1 cellular context compared by ENCODE assay signal in the genomic region with DNA sequence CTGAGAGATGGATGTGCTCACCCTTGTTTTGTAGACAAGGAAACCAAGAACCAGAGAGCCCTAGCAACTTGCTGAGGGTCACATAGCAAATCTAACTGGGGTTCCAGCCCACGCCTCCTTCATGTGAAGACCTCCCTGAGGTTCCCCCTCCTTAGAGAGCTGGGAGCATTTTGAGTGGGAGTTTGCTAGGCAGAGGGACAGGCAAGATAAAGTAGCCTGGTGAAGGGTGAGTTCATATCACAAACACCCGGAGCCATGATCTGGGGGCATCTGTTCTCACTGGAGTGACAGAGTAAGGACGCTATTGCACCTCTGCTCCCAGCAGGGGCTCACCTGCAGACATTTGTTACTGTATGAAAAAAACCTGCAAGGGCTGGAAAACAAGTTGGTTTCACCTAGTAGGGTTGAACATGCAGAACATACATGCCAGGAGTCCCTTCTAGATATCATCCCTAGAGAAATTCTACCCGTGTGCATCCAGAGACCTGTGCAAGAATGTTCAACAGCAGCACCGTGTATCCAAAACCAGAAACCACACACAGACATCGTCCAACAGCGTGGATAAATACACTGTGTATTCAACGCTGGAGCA.
TF ChIP-seq lines count a peak whose summit lies in the region.

No MANE protein-coding gene starts in this region.

TF ChIP-seq in K562, 482 proteins besides CTCF, POLR2A, EP300 and RAD21 (continued from another document):
- TF ChIP-seq, protein P1, sequence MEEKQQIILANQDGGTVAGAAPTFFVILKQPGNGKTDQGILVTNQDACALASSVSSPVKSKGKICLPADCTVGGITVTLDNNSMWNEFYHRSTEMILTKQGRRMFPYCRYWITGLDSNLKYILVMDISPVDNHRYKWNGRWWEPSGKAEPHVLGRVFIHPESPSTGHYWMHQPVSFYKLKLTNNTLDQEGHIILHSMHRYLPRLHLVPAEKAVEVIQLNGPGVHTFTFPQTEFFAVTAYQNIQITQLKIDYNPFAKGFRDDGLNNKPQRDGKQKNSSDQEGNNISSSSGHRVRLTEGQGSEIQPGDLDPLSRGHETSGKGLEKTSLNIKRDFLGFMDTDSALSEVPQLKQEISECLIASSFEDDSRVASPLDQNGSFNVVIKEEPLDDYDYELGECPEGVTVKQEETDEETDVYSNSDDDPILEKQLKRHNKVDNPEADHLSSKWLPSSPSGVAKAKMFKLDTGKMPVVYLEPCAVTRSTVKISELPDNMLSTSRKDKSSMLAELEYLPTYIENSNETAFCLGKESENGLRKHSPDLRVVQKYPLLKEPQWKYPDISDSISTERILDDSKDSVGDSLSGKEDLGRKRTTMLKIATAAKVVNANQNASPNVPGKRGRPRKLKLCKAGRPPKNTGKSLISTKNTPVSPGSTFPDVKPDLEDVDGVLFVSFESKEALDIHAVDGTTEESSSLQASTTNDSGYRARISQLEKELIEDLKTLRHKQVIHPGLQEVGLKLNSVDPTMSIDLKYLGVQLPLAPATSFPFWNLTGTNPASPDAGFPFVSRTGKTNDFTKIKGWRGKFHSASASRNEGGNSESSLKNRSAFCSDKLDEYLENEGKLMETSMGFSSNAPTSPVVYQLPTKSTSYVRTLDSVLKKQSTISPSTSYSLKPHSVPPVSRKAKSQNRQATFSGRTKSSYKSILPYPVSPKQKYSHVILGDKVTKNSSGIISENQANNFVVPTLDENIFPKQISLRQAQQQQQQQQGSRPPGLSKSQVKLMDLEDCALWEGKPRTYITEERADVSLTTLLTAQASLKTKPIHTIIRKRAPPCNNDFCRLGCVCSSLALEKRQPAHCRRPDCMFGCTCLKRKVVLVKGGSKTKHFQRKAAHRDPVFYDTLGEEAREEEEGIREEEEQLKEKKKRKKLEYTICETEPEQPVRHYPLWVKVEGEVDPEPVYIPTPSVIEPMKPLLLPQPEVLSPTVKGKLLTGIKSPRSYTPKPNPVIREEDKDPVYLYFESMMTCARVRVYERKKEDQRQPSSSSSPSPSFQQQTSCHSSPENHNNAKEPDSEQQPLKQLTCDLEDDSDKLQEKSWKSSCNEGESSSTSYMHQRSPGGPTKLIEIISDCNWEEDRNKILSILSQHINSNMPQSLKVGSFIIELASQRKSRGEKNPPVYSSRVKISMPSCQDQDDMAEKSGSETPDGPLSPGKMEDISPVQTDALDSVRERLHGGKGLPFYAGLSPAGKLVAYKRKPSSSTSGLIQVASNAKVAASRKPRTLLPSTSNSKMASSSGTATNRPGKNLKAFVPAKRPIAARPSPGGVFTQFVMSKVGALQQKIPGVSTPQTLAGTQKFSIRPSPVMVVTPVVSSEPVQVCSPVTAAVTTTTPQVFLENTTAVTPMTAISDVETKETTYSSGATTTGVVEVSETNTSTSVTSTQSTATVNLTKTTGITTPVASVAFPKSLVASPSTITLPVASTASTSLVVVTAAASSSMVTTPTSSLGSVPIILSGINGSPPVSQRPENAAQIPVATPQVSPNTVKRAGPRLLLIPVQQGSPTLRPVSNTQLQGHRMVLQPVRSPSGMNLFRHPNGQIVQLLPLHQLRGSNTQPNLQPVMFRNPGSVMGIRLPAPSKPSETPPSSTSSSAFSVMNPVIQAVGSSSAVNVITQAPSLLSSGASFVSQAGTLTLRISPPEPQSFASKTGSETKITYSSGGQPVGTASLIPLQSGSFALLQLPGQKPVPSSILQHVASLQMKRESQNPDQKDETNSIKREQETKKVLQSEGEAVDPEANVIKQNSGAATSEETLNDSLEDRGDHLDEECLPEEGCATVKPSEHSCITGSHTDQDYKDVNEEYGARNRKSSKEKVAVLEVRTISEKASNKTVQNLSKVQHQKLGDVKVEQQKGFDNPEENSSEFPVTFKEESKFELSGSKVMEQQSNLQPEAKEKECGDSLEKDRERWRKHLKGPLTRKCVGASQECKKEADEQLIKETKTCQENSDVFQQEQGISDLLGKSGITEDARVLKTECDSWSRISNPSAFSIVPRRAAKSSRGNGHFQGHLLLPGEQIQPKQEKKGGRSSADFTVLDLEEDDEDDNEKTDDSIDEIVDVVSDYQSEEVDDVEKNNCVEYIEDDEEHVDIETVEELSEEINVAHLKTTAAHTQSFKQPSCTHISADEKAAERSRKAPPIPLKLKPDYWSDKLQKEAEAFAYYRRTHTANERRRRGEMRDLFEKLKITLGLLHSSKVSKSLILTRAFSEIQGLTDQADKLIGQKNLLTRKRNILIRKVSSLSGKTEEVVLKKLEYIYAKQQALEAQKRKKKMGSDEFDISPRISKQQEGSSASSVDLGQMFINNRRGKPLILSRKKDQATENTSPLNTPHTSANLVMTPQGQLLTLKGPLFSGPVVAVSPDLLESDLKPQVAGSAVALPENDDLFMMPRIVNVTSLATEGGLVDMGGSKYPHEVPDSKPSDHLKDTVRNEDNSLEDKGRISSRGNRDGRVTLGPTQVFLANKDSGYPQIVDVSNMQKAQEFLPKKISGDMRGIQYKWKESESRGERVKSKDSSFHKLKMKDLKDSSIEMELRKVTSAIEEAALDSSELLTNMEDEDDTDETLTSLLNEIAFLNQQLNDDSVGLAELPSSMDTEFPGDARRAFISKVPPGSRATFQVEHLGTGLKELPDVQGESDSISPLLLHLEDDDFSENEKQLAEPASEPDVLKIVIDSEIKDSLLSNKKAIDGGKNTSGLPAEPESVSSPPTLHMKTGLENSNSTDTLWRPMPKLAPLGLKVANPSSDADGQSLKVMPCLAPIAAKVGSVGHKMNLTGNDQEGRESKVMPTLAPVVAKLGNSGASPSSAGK (IDR thresholded peaks at IDR 0.05), result peak; percentile 14; the same call in 1 of the 2 replicates
- TF ChIP-seq ZNF778 (CRISPR knock-in tag; IDR thresholded peaks at IDR 0.05), result no peak
- TF ChIP-seq MEIS2 (IDR thresholded peaks at IDR 0.05; ENCODE audit: partially characterized antibody), result peak; percentile 5
- no peak for TF ChIP-seq NUFIP1 (IDR thresholded peaks at IDR 0.05; ENCODE audit: partially characterized antibody)
- no peak for TF ChIP-seq HMG20A (CRISPR knock-in tag; conservative IDR thresholded peaks at IDR 0.05)
- TF ChIP-seq HDAC1 (IDR thresholded peaks at IDR 0.05), result no peak
- TF ChIP-seq ZNF143 (CRISPR knock-in tag; IDR thresholded peaks at IDR 0.05), result no peak
- peak; percentile 78 for TF ChIP-seq EGR1 (conservative IDR thresholded peaks at IDR 0.05)
- TF ChIP-seq, protein P2, sequence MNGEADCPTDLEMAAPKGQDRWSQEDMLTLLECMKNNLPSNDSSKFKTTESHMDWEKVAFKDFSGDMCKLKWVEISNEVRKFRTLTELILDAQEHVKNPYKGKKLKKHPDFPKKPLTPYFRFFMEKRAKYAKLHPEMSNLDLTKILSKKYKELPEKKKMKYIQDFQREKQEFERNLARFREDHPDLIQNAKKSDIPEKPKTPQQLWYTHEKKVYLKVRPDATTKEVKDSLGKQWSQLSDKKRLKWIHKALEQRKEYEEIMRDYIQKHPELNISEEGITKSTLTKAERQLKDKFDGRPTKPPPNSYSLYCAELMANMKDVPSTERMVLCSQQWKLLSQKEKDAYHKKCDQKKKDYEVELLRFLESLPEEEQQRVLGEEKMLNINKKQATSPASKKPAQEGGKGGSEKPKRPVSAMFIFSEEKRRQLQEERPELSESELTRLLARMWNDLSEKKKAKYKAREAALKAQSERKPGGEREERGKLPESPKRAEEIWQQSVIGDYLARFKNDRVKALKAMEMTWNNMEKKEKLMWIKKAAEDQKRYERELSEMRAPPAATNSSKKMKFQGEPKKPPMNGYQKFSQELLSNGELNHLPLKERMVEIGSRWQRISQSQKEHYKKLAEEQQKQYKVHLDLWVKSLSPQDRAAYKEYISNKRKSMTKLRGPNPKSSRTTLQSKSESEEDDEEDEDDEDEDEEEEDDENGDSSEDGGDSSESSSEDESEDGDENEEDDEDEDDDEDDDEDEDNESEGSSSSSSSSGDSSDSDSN (IDR thresholded peaks at IDR 0.05; ENCODE audit: borderline replicate concordance in 1 of 2, low read depth in 2 of 2, low read length in 2 of 2), result no peak
- TF ChIP-seq ETV5 (CRISPR knock-in tag; IDR thresholded peaks at IDR 0.05; ENCODE audit: low read depth), result no peak
- TF ChIP-seq, protein P3, sequence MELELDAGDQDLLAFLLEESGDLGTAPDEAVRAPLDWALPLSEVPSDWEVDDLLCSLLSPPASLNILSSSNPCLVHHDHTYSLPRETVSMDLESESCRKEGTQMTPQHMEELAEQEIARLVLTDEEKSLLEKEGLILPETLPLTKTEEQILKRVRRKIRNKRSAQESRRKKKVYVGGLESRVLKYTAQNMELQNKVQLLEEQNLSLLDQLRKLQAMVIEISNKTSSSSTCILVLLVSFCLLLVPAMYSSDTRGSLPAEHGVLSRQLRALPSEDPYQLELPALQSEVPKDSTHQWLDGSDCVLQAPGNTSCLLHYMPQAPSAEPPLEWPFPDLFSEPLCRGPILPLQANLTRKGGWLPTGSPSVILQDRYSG (tag; conservative IDR thresholded peaks at IDR 0.05; ENCODE audit: low read depth), result peak; percentile 40; the same call in 1 of the 2 replicates
- TF ChIP-seq CBFA2T3 (IDR thresholded peaks at IDR 0.05), result peak; percentile 83
- TF ChIP-seq RBM22 (IDR thresholded peaks at IDR 0.05; ENCODE audit: low read depth, low read length, poor library complexity, severe bottlenecking), result no peak
- TF ChIP-seq, protein P4, sequence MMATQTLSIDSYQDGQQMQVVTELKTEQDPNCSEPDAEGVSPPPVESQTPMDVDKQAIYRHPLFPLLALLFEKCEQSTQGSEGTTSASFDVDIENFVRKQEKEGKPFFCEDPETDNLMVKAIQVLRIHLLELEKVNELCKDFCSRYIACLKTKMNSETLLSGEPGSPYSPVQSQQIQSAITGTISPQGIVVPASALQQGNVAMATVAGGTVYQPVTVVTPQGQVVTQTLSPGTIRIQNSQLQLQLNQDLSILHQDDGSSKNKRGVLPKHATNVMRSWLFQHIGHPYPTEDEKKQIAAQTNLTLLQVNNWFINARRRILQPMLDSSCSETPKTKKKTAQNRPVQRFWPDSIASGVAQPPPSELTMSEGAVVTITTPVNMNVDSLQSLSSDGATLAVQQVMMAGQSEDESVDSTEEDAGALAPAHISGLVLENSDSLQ (IDR thresholded peaks at IDR 0.05), result peak; percentile 9; the same call in 1 of the 2 replicates
- peak; percentile 29; the same call in 1 of the 2 replicates for TF ChIP-seq POLR2AphosphoS5 (IDR thresholded peaks at IDR 0.05; ENCODE audit: control insufficient read depth, insufficient read depth, low read depth, low read length)
- peak; percentile 57; the same call in 1 of the 2 replicates for TF ChIP-seq TAL1 (IDR thresholded peaks at IDR 0.05)
- TF ChIP-seq CSDE1 (IDR thresholded peaks at IDR 0.05), result no peak
- TF ChIP-seq, protein P5, sequence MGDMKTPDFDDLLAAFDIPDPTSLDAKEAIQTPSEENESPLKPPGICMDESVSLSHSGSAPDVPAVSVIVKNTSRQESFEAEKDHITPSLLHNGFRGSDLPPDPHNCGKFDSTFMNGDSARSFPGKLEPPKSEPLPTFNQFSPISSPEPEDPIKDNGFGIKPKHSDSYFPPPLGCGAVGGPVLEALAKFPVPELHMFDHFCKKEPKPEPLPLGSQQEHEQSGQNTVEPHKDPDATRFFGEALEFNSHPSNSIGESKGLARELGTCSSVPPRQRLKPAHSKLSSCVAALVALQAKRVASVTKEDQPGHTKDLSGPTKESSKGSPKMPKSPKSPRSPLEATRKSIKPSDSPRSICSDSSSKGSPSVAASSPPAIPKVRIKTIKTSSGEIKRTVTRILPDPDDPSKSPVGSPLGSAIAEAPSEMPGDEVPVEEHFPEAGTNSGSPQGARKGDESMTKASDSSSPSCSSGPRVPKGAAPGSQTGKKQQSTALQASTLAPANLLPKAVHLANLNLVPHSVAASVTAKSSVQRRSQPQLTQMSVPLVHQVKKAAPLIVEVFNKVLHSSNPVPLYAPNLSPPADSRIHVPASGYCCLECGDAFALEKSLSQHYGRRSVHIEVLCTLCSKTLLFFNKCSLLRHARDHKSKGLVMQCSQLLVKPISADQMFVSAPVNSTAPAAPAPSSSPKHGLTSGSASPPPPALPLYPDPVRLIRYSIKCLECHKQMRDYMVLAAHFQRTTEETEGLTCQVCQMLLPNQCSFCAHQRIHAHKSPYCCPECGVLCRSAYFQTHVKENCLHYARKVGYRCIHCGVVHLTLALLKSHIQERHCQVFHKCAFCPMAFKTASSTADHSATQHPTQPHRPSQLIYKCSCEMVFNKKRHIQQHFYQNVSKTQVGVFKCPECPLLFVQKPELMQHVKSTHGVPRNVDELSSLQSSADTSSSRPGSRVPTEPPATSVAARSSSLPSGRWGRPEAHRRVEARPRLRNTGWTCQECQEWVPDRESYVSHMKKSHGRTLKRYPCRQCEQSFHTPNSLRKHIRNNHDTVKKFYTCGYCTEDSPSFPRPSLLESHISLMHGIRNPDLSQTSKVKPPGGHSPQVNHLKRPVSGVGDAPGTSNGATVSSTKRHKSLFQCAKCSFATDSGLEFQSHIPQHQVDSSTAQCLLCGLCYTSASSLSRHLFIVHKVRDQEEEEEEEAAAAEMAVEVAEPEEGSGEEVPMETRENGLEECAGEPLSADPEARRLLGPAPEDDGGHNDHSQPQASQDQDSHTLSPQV (IDR thresholded peaks at IDR 0.05), result peak; percentile 44; the same call in 1 of the 2 replicates
- TF ChIP-seq SIN3B (IDR thresholded peaks at IDR 0.05; ENCODE audit: low read depth), result no peak
- TF ChIP-seq, protein P6, sequence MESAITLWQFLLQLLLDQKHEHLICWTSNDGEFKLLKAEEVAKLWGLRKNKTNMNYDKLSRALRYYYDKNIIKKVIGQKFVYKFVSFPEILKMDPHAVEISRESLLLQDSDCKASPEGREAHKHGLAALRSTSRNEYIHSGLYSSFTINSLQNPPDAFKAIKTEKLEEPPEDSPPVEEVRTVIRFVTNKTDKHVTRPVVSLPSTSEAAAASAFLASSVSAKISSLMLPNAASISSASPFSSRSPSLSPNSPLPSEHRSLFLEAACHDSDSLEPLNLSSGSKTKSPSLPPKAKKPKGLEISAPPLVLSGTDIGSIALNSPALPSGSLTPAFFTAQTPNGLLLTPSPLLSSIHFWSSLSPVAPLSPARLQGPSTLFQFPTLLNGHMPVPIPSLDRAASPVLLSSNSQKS (CRISPR knock-in tag; IDR thresholded peaks at IDR 0.05), result no peak
- TF ChIP-seq CBFA2T2 (conservative IDR thresholded peaks at IDR 0.05), result peak; percentile 78
